In the genomic region with DNA sequence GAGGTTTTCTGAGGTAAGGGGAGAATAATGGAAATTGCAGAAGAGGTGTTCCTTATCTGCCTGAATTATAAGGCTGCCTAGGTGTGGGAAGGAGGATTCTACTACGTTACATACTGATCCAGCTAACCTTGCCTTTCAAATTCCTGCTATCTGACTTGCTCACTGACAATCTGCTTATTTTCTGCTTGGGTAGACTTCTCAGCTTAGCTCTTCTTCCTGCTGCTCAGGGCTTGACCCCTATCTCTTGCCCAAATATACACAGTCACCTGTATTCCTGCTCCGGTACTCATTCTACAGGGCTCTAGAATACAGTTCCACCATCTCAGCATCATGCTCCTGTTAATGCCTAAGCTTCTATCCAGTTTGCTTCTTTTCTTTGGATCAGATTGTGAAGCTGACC, we compare ENCODE assay signal across 20 cellular contexts.
DNase-seq lines count a peak whose midpoint lies in the region; ATAC-seq and TF ChIP-seq lines count a peak whose summit lies in the region.
"Had no signal": no experiment of that assay in that cellular context is flagged by ENCODE, and none has a peak within 500 bp of the region (broad histone marks: within the 10 kb centered on the region; RNA-seq: fewer than 3 reads in every experiment).

No MANE protein-coding gene starts in this region.

- no peak for ATAC-seq in activated naive CD8-positive, alpha-beta T cell treated with anti-CD3 and anti-CD28 coated beads, Interleukin-2, amount 50 U/mL, for 24 hours
- ATAC-seq in stimulated activated naive B cell treated with anti-CD40 and anti-IgM and Interleukin-4, amounts not matched to agents 10 μg/mL and 1 μg/mL and 100 μg/mL, for 72 hours (replicated peaks), result no peak
- ATAC-seq: CD8-positive, alpha-beta T cell; GM12878; HCT116 had no signal

- no peaks in the 10 kb centered on the region for H3F3A ChIP-seq in neural progenitor cell (ENCODE audit: low read depth)

- no peaks in the 10 kb centered on the region for H3K27me3 ChIP-seq in endodermal cell (ENCODE audit: control insufficient read depth, insufficient read depth, low read length, poor library complexity, severe bottlenecking)
- H3K27me3 ChIP-seq in neural progenitor cell, result no peaks in the 10 kb centered on the region
- H3K27me3 ChIP-seq: BLaER1 had no signal

- in situ Hi-C loops in G401 (cut with HindIII; ENCODE audit: low sequenced_read_pairs), result no loop called here
- in situ Hi-C loops in GM13977 (cut with MboI; ENCODE audit: low pct_unique_long_range_greater_than_20kb, low sequenced_read_pairs, unreplicated experiment), result no loop called here

- 63 to 81% methylated on average over 2 of the region's 2 CpGs for WGBS in endodermal cell (ENCODE audit: insufficient coverage in 1 of 2, insufficient read length in 1 of 2), 2 experiments

- DNase-seq in G401 (ENCODE audit: low spot score), result peak; percentile 72
- no peak for DNase-seq in endodermal cell
- DNase-seq in neural progenitor cell (ENCODE audit: low spot score), result peak; percentile 16
- DNase-seq in activated naive CD8-positive, alpha-beta T cell treated with anti-CD3 and anti-CD28 coated beads, Interleukin-2, amount 50 U/mL, for 24 hours, result no peak
- DNase-seq in GM13977 (ENCODE audit: low spot score), result no peak
- no peak for DNase-seq in stimulated activated naive B cell treated with anti-CD40 and anti-IgM and Interleukin-4, amounts not matched to agents 10 μg/mL and 1 μg/mL and 100 μg/mL, for 72 hours
- DNase-seq: Caco-2; CD4-positive, CD25-positive, alpha-beta regulatory T cell; CD8-positive, alpha-beta T cell; DMS153; DND-41; GDM1; H9 had no signal

- H3K4me1 Mint-ChIP-seq in endodermal cell, result peaks cover 51% of the 10 kb centered on the region
- H3K4me1 Mint-ChIP-seq in neural progenitor cell, result peaks cover 35% of the 10 kb centered on the region
- H3K4me1 Mint-ChIP-seq in activated naive CD8-positive, alpha-beta T cell treated with anti-CD3 and anti-CD28 coated beads, Interleukin-2, amount 50 U/mL, for 24 hours, result no peaks in the 10 kb centered on the region
- H3K4me1 Mint-ChIP-seq in stimulated activated naive B cell treated with anti-CD40 and anti-IgM and Interleukin-4, amounts not matched to agents 10 μg/mL and 1 μg/mL and 100 μg/mL, for 72 hours, result no peaks in the 10 kb centered on the region
- H3K4me1 Mint-ChIP-seq: B cell; CD4-positive, CD25-positive, alpha-beta regulatory T cell had no signal

- H3K36me3 Mint-ChIP-seq in endodermal cell (ENCODE audit: low read depth) (no peaks in the 10 kb centered on the region), neural progenitor cell (no peaks in the 10 kb centered on the region)
- H3K36me3 Mint-ChIP-seq in activated naive CD8-positive, alpha-beta T cell treated with anti-CD3 and anti-CD28 coated beads, Interleukin-2, amount 50 U/mL, for 24 hours (ENCODE audit: low read depth), result no peaks in the 10 kb centered on the region
- H3K36me3 Mint-ChIP-seq in stimulated activated naive B cell treated with anti-CD40 and anti-IgM and Interleukin-4, amounts not matched to agents 10 μg/mL and 1 μg/mL and 100 μg/mL, for 72 hours, result no peaks in the 10 kb centered on the region
- H3K36me3 Mint-ChIP-seq: CD4-positive, CD25-positive, alpha-beta regulatory T cell; CD8-positive, alpha-beta T cell had no signal

- no peaks in the 10 kb centered on the region for H3K79me2 ChIP-seq in neural progenitor cell (ENCODE audit: low read depth)

- no peak for TF ChIP-seq CTCF in VCaP (conservative IDR thresholded peaks at IDR 0.05)
- TF ChIP-seq CTCF in endodermal cell (conservative IDR thresholded peaks at IDR 0.05), result no peak
- TF ChIP-seq CTCF in neural progenitor cell (IDR thresholded peaks at IDR 0.05), result no peak
- no peak for TF ChIP-seq CTCF in GM13977 (IDR thresholded peaks at IDR 0.05; ENCODE audit: extremely low read depth, insufficient read depth, missing control alignments)

- H2AFZ ChIP-seq in neural progenitor cell (replicated peaks), result no peak overlapping the region

- H3K27ac ChIP-seq in VCaP (peak overlapping the region; percentile 73; the same call in 1 of the 2 replicates), endodermal cell (ENCODE audit: low read depth, low read length) (no peak overlapping the region), neural progenitor cell (no peak overlapping the region)
- H3K27ac ChIP-seq: 22Rv1, BLaER1, C4-2B had no signal

- no peak overlapping the region for H3K9ac ChIP-seq in endodermal cell (ENCODE audit: extremely low read depth, low read length, poor library complexity, severe bottlenecking)
- H3K9ac ChIP-seq in neural progenitor cell, result no peak overlapping the region
- H3K9ac ChIP-seq: BLaER1 had no signal

- H3K4me1 ChIP-seq in endodermal cell (ENCODE audit: control insufficient read depth, insufficient read depth, low read length) (peaks cover 8% of the 10 kb centered on the region), neural progenitor cell (peaks cover 25% of the 10 kb centered on the region)
- H3K4me1 ChIP-seq: BLaER1 had no signal

- H3K9me3 ChIP-seq in endodermal cell (ENCODE audit: control insufficient read depth, low read length), result no peaks in the 10 kb centered on the region
- no peaks in the 10 kb centered on the region for H3K9me3 ChIP-seq in neural progenitor cell (ENCODE audit: low read depth)
- H3K9me3 ChIP-seq: BLaER1, Caco-2 had no signal

- no peaks in the 10 kb centered on the region for H3K9me3 Mint-ChIP-seq in endodermal cell
- H3K9me3 Mint-ChIP-seq in neural progenitor cell, result no peaks in the 10 kb centered on the region
- peaks cover 11% of the 10 kb centered on the region for H3K9me3 Mint-ChIP-seq in activated naive CD8-positive, alpha-beta T cell treated with anti-CD3 and anti-CD28 coated beads, Interleukin-2, amount 50 U/mL, for 24 hours
- peaks cover 8 to 19% of the 10 kb centered on the region in 2 donors for H3K9me3 Mint-ChIP-seq in stimulated activated naive B cell treated with anti-CD40 and anti-IgM and Interleukin-4, amounts not matched to agents 10 μg/mL and 1 μg/mL and 100 μg/mL, for 72 hours
- H3K9me3 Mint-ChIP-seq: H9 had no signal

- no peaks in the 10 kb centered on the region for H4K20me1 ChIP-seq in neural progenitor cell (ENCODE audit: low read depth)
- H4K20me1 ChIP-seq: BLaER1 had no signal

- H3K4me3 ChIP-seq in endodermal cell (ENCODE audit: low read length) (no peak overlapping the region), neural progenitor cell (no peak overlapping the region)
- H3K4me3 ChIP-seq: BLaER1, GM12878 had no signal

- H3K4me2 ChIP-seq in neural progenitor cell, result no peak overlapping the region
- H3K4me2 ChIP-seq: BLaER1 had no signal

- H3K27me3 Mint-ChIP-seq in endodermal cell (ENCODE audit: insufficient read depth), result no peaks in the 10 kb centered on the region
- H3K27me3 Mint-ChIP-seq in neural progenitor cell (ENCODE audit: insufficient read depth, low read depth), result peaks cover under 1% of the 10 kb centered on the region
- no peaks in the 10 kb centered on the region for H3K27me3 Mint-ChIP-seq in activated naive CD8-positive, alpha-beta T cell treated with anti-CD3 and anti-CD28 coated beads, Interleukin-2, amount 50 U/mL, for 24 hours
- no peaks in the 10 kb centered on the region for H3K27me3 Mint-ChIP-seq in stimulated activated naive B cell treated with anti-CD40 and anti-IgM and Interleukin-4, amounts not matched to agents 10 μg/mL and 1 μg/mL and 100 μg/mL, for 72 hours
- H3K27me3 Mint-ChIP-seq: B cell; CD4-positive, CD25-positive, alpha-beta regulatory T cell had no signal

- peak overlapping the region; percentile 33 for H3K27ac Mint-ChIP-seq in endodermal cell
- no peak overlapping the region for H3K27ac Mint-ChIP-seq in neural progenitor cell
- H3K27ac Mint-ChIP-seq in activated naive CD8-positive, alpha-beta T cell treated with anti-CD3 and anti-CD28 coated beads, Interleukin-2, amount 50 U/mL, for 24 hours, result no peak overlapping the region
- no peak overlapping the region for H3K27ac Mint-ChIP-seq in stimulated activated naive B cell treated with anti-CD40 and anti-IgM and Interleukin-4, amounts not matched to agents 10 μg/mL and 1 μg/mL and 100 μg/mL, for 72 hours
- H3K27ac Mint-ChIP-seq: B cell; CD4-positive, CD25-positive, alpha-beta regulatory T cell; CD8-positive, alpha-beta T cell had no signal

- H3K36me3 ChIP-seq in endodermal cell (ENCODE audit: control insufficient read depth, insufficient read depth, low read length) (no peaks in the 10 kb centered on the region), neural progenitor cell (no peaks in the 10 kb centered on the region)
- H3K36me3 ChIP-seq: BLaER1 had no signal

- no peak overlapping the region for H3K4me3 Mint-ChIP-seq in endodermal cell
- no peak overlapping the region for H3K4me3 Mint-ChIP-seq in neural progenitor cell
- H3K4me3 Mint-ChIP-seq in activated naive CD8-positive, alpha-beta T cell treated with anti-CD3 and anti-CD28 coated beads, Interleukin-2, amount 50 U/mL, for 24 hours, result no peak overlapping the region
- no peak overlapping the region for H3K4me3 Mint-ChIP-seq in stimulated activated naive B cell treated with anti-CD40 and anti-IgM and Interleukin-4, amounts not matched to agents 10 μg/mL and 1 μg/mL and 100 μg/mL, for 72 hours
- H3K4me3 Mint-ChIP-seq: B cell; CD4-positive, CD25-positive, alpha-beta regulatory T cell; CD8-positive, alpha-beta T cell; H9 had no signal

Comparison
In these comparisons a context has a peak if more than half of its experiments do, and no peak if none do; other contexts are left out.
1. DNase-seq: peak in G401 (single experiment) and neural progenitor cell (single experiment); none in endodermal cell (single experiment), activated naive CD8-positive, alpha-beta T cell treated with anti-CD3 and anti-CD28 coated beads, Interleukin-2, amount 50 U/mL, for 24 hours (single experiment), GM13977 (single experiment) and stimulated activated naive B cell treated with anti-CD40 and anti-IgM and Interleukin-4, amounts not matched to agents 10 μg/mL and 1 μg/mL and 100 μg/mL, for 72 hours (single experiment).